In the genomic region with DNA sequence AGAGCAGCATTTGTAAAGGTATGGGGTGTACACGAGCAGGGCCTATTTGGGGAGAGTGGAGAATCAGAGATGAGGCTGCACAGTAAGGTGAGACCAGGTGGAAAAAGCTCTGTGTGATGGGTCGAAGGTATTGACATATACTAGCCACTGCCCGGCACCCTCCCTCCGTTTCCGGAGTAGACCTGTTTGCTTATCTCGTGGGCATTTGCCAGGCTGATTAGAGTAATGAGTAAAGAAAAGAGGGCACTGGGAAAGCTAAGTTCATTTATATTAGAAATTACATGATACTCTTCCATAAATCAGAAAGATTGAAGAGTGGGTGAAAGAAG, we compare ENCODE assay signal across 10 cellular contexts. TPM values are rescaled to one million over a fixed set of nuclear protein-coding genes. Genes with fewer than 3 reads are reported as not detected.
DNase-seq lines count a peak whose midpoint lies in the region; ATAC-seq and TF ChIP-seq lines count a peak whose summit lies in the region.
"Had no signal": no experiment of that assay in that cellular context is flagged by ENCODE, and none has a peak within 500 bp of the region (broad histone marks: within the 10 kb centered on the region; RNA-seq: fewer than 3 reads in every experiment).

No MANE protein-coding gene starts in this region.

- H3K4me3 ChIP-seq in Peyer's patch (peak overlapping the region in 3 of 4 donors; percentile 13 to 56 (median 48)), esophagus (ENCODE audit: low read depth in 1 of 2, low read length in 2 of 2) (peak overlapping the region in 1 of 2 donors; percentile 27), psoas muscle (no peak overlapping the region)

- H3K4me1 ChIP-seq in Peyer's patch (peaks cover 0 to 14% (median 0%) of the 10 kb centered on the region in 4 donors), esophagus (ENCODE audit: control insufficient read depth in 2 of 2, insufficient read depth in 2 of 2, low read length in 1 of 2) (peaks cover 0 to 8% of the 10 kb centered on the region in 2 donors), psoas muscle (no peaks in the 10 kb centered on the region)

- H3K27me3 Mint-ChIP-seq in activated T-helper 2 cell treated with anti-CD3 and anti-CD28 coated beads, Interferon-gamma antibody, Interleukin-2, Interleukin-4, amounts not matched to agents 10 μg/mL and 5 μg/mL and 100 μg/mL, durations not matched to agents 14 hours and 24 hours and 36 hours (ENCODE audit: low read depth) = peaks cover 13% of the 10 kb centered on the region

- H3K9me3 Mint-ChIP-seq in activated T-helper 2 cell treated with anti-CD3 and anti-CD28 coated beads, Interferon-gamma antibody, Interleukin-2, Interleukin-4, amounts not matched to agents 10 μg/mL and 5 μg/mL and 100 μg/mL, durations not matched to agents 14 hours and 24 hours and 36 hours = no peaks in the 10 kb centered on the region

- TF ChIP-seq CTCF in C4-2B (conservative IDR thresholded peaks at IDR 0.05) (no peak), Peyer's patch (IDR thresholded peaks at IDR 0.05) (no peak), psoas muscle (IDR thresholded peaks at IDR 0.05) (no peak)

- WGBS in esophagus, 2 donors = 68 to 77% methylated on average over 6 of the region's 6 CpGs
- WGBS in psoas muscle, 3 donors = 88 to 89% (median 89%) methylated on average over 6 of the region's 6 CpGs

- no peak overlapping the region for H3K4me3 Mint-ChIP-seq in activated T-helper 2 cell treated with anti-CD3 and anti-CD28 coated beads, Interferon-gamma antibody, Interleukin-2, Interleukin-4, amounts not matched to agents 10 μg/mL and 5 μg/mL and 100 μg/mL, durations not matched to agents 14 hours and 24 hours and 36 hours (ENCODE audit: low read depth)

- H3K9me3 ChIP-seq in Peyer's patch (no peaks in the 10 kb centered on the region), esophagus (ENCODE audit: control insufficient read depth in 2 of 2, insufficient read depth in 1 of 2, low read depth in 1 of 2, low read length in 1 of 2) (no peaks in the 10 kb centered on the region), psoas muscle (no peaks in the 10 kb centered on the region)

- DNase-seq in Peyer's patch (peak in 2 of 3 donors; percentile 73 to 76), psoas muscle (no peak), C1 segment of cervical spinal cord (lab: John Stamatoyannopoulos, UW) (no peak)
- DNase-seq in activated CD4-positive, CD25-positive, alpha-beta regulatory T cell (lab: John Stamatoyannopoulos, UW) = no peak
- no peak for DNase-seq in activated T-helper 2 cell treated with anti-CD3 and anti-CD28 coated beads, Interferon-gamma antibody, Interleukin-2, Interleukin-4, amounts not matched to agents 10 μg/mL and 5 μg/mL and 100 μg/mL, durations not matched to agents 14 hours and 24 hours and 36 hours (ENCODE audit: low spot score)
- DNase-seq: effector memory CD4-positive, alpha-beta T cell; stimulated activated CD4-positive, alpha-beta T cell treated with anti-CD3 and anti-CD28 coated beads, Interleukin-2, amount 100 ng/mL, for 24 hours had no signal

- H3K27ac ChIP-seq in C4-2B = peak overlapping the region; percentile 9; the same call in 1 of the 2 replicates
- H3K27ac ChIP-seq in Peyer's patch = peak overlapping the region in 3 of 4 donors; percentile 76 to 94 (median 92)
- H3K27ac ChIP-seq in esophagus (ENCODE audit: low read depth in 2 of 2, low read length in 1 of 2) = peak overlapping the region; percentile 86 to 93
- H3K27ac ChIP-seq in psoas muscle = peak overlapping the region; percentile 46

- H3K36me3 ChIP-seq in Peyer's patch = no peaks in the 10 kb centered on the region
- peaks cover 0 to 2% of the 10 kb centered on the region in 2 donors for H3K36me3 ChIP-seq in esophagus (ENCODE audit: control insufficient read depth in 2 of 2, insufficient read depth in 2 of 2, low read length in 1 of 2)
- H3K36me3 ChIP-seq in psoas muscle (ENCODE audit: insufficient read depth in 1 of 2, low read depth in 1 of 2) = no peaks in the 10 kb centered on the region

- peak; percentile 32 to 45 for TF ChIP-seq POLR2A in Peyer's patch (IDR thresholded peaks at IDR 0.05)

- H3K4me1 Mint-ChIP-seq in activated T-helper 2 cell treated with anti-CD3 and anti-CD28 coated beads, Interferon-gamma antibody, Interleukin-2, Interleukin-4, amounts not matched to agents 10 μg/mL and 5 μg/mL and 100 μg/mL, durations not matched to agents 14 hours and 24 hours and 36 hours (ENCODE audit: low read depth) = peaks cover 11% of the 10 kb centered on the region

- H3K36me3 Mint-ChIP-seq in activated T-helper 2 cell treated with anti-CD3 and anti-CD28 coated beads, Interferon-gamma antibody, Interleukin-2, Interleukin-4, amounts not matched to agents 10 μg/mL and 5 μg/mL and 100 μg/mL, durations not matched to agents 14 hours and 24 hours and 36 hours (ENCODE audit: low read depth) = no peaks in the 10 kb centered on the region

- peak in 1 of 4 donors; percentile 21 for ATAC-seq in psoas muscle
- ATAC-seq in HG03520 (IDR thresholded peaks at IDR 0.05; ENCODE audit: unreplicated experiment) = no peak

- intact Hi-C loops in psoas muscle (cut with DNase I) = loop anchor here in 1 of 2 donors (5.0 kb wide), 1 partner anchor 69 kb away; no protein-coding TSS in a partner anchor
- intact Hi-C loops in activated T-helper 2 cell treated with anti-CD3 and anti-CD28 coated beads, Interferon-gamma antibody, Interleukin-2, Interleukin-4, amounts not matched to agents 10 μg/mL and 5 μg/mL and 100 μg/mL, durations not matched to agents 14 hours and 24 hours and 36 hours (cut with micrococcal nuclease) = no loop called here

- H3K27me3 ChIP-seq in Peyer's patch = no peaks in the 10 kb centered on the region
- no peaks in the 10 kb centered on the region for H3K27me3 ChIP-seq in esophagus (ENCODE audit: control insufficient read depth in 1 of 2, insufficient read depth in 2 of 2, low read length in 2 of 2)
- H3K27me3 ChIP-seq in psoas muscle (ENCODE audit: insufficient read depth in 3 of 3, low read length in 2 of 3) = no peaks in the 10 kb centered on the region

- H3K27ac Mint-ChIP-seq in activated T-helper 2 cell treated with anti-CD3 and anti-CD28 coated beads, Interferon-gamma antibody, Interleukin-2, Interleukin-4, amounts not matched to agents 10 μg/mL and 5 μg/mL and 100 μg/mL, durations not matched to agents 14 hours and 24 hours and 36 hours = no peak overlapping the region

RNA-seq across cellular contexts. Expression of a gene that starts 46.2 kb away (rescaled TPM):
- total RNA-seq in Peyer's patch (100 to 1,000 TPM in 1 of 4 donors, 10 to 100 TPM in 3; 45.2 to 126 (median 70.8) TPM), psoas muscle (10 to 100 TPM; 13.5 to 15.0 (median 14.5) TPM)
- polyA plus RNA-seq in esophagus (10 to 100 TPM in 1 of 2 donors, 1 to 10 TPM in 1; 5.8 to 13.1 TPM), psoas muscle (10 to 100 TPM in 2 of 3 donors, 1 to 10 TPM in 1; 5.9 to 13.1 (median 10.3) TPM)
- total RNA-seq in activated T-helper 2 cell treated with anti-CD3 and anti-CD28 coated beads, Interferon-gamma antibody, Interleukin-2, Interleukin-4, amounts not matched to agents 10 μg/mL and 5 μg/mL and 100 μg/mL, durations not matched to agents 14 hours and 24 hours and 36 hours = 44.1 and 45.2 TPM in 2 replicates

Comparison
In these comparisons a context has a peak if more than half of its experiments do, and no peak if none do; other contexts are left out.
1. H3K27ac ChIP-seq: peak in every context shown above with its lines; median percentile 92 in Peyer's patch; 90 in esophagus; 46 in psoas muscle; 9 in C4-2B.
2. DNase-seq: peak in Peyer's patch (2 of 3); none in psoas muscle (0 of 2), activated CD4-positive, CD25-positive, alpha-beta regulatory T cell (0 of 4), C1 segment of cervical spinal cord (0 of 14) and activated T-helper 2 cell treated with anti-CD3 and anti-CD28 coated beads, Interferon-gamma antibody, Interleukin-2, Interleukin-4, amounts not matched to agents 10 μg/mL and 5 μg/mL and 100 μg/mL, durations not matched to agents 14 hours and 24 hours and 36 hours (single experiment).